ENCODE assay signal across 1 cellular context in genomic region chr17:45149669-45150603, GRCh38.
TF ChIP-seq lines count a peak whose summit lies in the region.

No MANE protein-coding gene starts in this region.

TF ChIP-seq in HepG2, 621 proteins besides CTCF, POLR2A, EP300 and RAD21 (continued from another document and continues in another):
- no peak for TF ChIP-seq SMC3 (IDR thresholded peaks at IDR 0.05; ENCODE audit: low read length)
- no peak for TF ChIP-seq DPF2 (CRISPR knock-in tag; IDR thresholded peaks at IDR 0.05; ENCODE audit: borderline replicate concordance, low read depth)
- no peak for TF ChIP-seq RAD51 (IDR thresholded peaks at IDR 0.05; ENCODE audit: borderline replicate concordance)
- TF ChIP-seq SKIL (CRISPR knock-in tag; IDR thresholded peaks at IDR 0.05; ENCODE audit: borderline replicate concordance): no peak
- TF ChIP-seq ZNF3 (CRISPR knock-in tag; IDR thresholded peaks at IDR 0.05): no peak
- peak; percentile 75; the same call in 1 of the 2 replicates for TF ChIP-seq ZNF274 (CRISPR knock-in tag; IDR thresholded peaks at IDR 0.05)
- TF ChIP-seq RFXAP (CRISPR knock-in tag; IDR thresholded peaks at IDR 0.05; ENCODE audit: borderline replicate concordance): no peak
- peak; percentile 50; the same call in 1 of the 2 replicates for TF ChIP-seq NKX3-1 (CRISPR knock-in tag; IDR thresholded peaks at IDR 0.05)
- TF ChIP-seq ZFP1 (CRISPR knock-in tag; IDR thresholded peaks at IDR 0.05): no peak
- TF ChIP-seq ARNTL (CRISPR knock-in tag; IDR thresholded peaks at IDR 0.05): no peak
- no peak for TF ChIP-seq KIAA2018 (CRISPR knock-in tag; IDR thresholded peaks at IDR 0.05; ENCODE audit: borderline replicate concordance)
- no peak for TF ChIP-seq POLR2AphosphoS5 (IDR thresholded peaks at IDR 0.05; ENCODE audit: low read depth, low read length)
- no peak; the same call in 1 of the 2 replicates for TF ChIP-seq ZNF788 (CRISPR knock-in tag; IDR thresholded peaks at IDR 0.05; ENCODE audit: borderline replicate concordance)
- TF ChIP-seq CBX5 (CRISPR knock-in tag; IDR thresholded peaks at IDR 0.05; ENCODE audit: borderline replicate concordance): no peak
- TF ChIP-seq ZNF546 (CRISPR knock-in tag; conservative IDR thresholded peaks at IDR 0.05): no peak
- TF ChIP-seq MAX (IDR thresholded peaks at IDR 0.05): peak; percentile 46; the same call in 1 of the 2 replicates
- TF ChIP-seq PHF21A (CRISPR knock-in tag; IDR thresholded peaks at IDR 0.05): no peak
- no peak for TF ChIP-seq ZNF335 (CRISPR knock-in tag; IDR thresholded peaks at IDR 0.05)
- TF ChIP-seq SMARCC2 (IDR thresholded peaks at IDR 0.05): no peak
- no peak for TF ChIP-seq PAWR (CRISPR knock-in tag; IDR thresholded peaks at IDR 0.05; ENCODE audit: borderline replicate concordance)
- TF ChIP-seq TIGD3 (CRISPR knock-in tag; IDR thresholded peaks at IDR 0.05; ENCODE audit: borderline replicate concordance): no peak
- no peak for TF ChIP-seq ZKSCAN1 (IDR thresholded peaks at IDR 0.05; ENCODE audit: low read length)
- no peak for TF ChIP-seq SOX13 (IDR thresholded peaks at IDR 0.05)
- no peak for TF ChIP-seq SOX13 (CRISPR knock-in tag; conservative IDR thresholded peaks at IDR 0.05 in 1 of 2, IDR thresholded peaks at IDR 0.05 in 1 of 2)
- TF ChIP-seq ARID4A (CRISPR knock-in tag; IDR thresholded peaks at IDR 0.05; ENCODE audit: borderline replicate concordance): peak; percentile 40; the same call in 1 of the 2 replicates
- TF ChIP-seq ZNF672 (CRISPR knock-in tag; IDR thresholded peaks at IDR 0.05): 0 out of 2 replicates have a peak, but pooled peaks have one; percentile 34
- TF ChIP-seq RFXANK (CRISPR knock-in tag; IDR thresholded peaks at IDR 0.05): no peak
- TF ChIP-seq DR1 (CRISPR knock-in tag; IDR thresholded peaks at IDR 0.05): no peak
- peak; percentile 40; the same call in 1 of the 2 replicates for TF ChIP-seq HOXA5 (CRISPR knock-in tag; IDR thresholded peaks at IDR 0.05)
- no peak for TF ChIP-seq ZNF639 (CRISPR knock-in tag; conservative IDR thresholded peaks at IDR 0.05)
- TF ChIP-seq ZNF773 (CRISPR knock-in tag; IDR thresholded peaks at IDR 0.05; ENCODE audit: borderline replicate concordance): no peak
- no peak for TF ChIP-seq AGO1 (IDR thresholded peaks at IDR 0.05; ENCODE audit: low read depth, low read length, poor library complexity, severe bottlenecking)
- TF ChIP-seq EZH2 (conservative IDR thresholded peaks at IDR 0.05; ENCODE audit: low read depth, low read length): no peak
- no peak for TF ChIP-seq ONECUT2 (CRISPR knock-in tag; IDR thresholded peaks at IDR 0.05)
- no peak for TF ChIP-seq MED1 (CRISPR knock-in tag; IDR thresholded peaks at IDR 0.05)
- TF ChIP-seq TCF7L2 (IDR thresholded peaks at IDR 0.05; ENCODE audit: low read depth, low read length): no peak
- TF ChIP-seq ZNF839 (CRISPR knock-in tag; IDR thresholded peaks at IDR 0.05; ENCODE audit: borderline replicate concordance): no peak
- no peak for TF ChIP-seq ZNF382 (CRISPR knock-in tag; IDR thresholded peaks at IDR 0.05; ENCODE audit: borderline replicate concordance)
- no peak for TF ChIP-seq TBX3 (IDR thresholded peaks at IDR 0.05; ENCODE audit: borderline replicate concordance)
- TF ChIP-seq JARID2 (CRISPR knock-in tag; IDR thresholded peaks at IDR 0.05; ENCODE audit: insufficient replicate concordance): no peak
- peak; percentile 67; the same call in 1 of the 2 replicates for TF ChIP-seq ZNF777 (CRISPR knock-in tag; IDR thresholded peaks at IDR 0.05)
- TF ChIP-seq SIN3B (IDR thresholded peaks at IDR 0.05; ENCODE audit: low read length): no peak
- no peak for TF ChIP-seq ZNF225 (CRISPR knock-in tag; IDR thresholded peaks at IDR 0.05)
- TF ChIP-seq ZNF431 (CRISPR knock-in tag; IDR thresholded peaks at IDR 0.05; ENCODE audit: borderline replicate concordance, low read depth): peak; percentile 25; the same call in 1 of the 2 replicates
- peak; percentile 52; the same call in 1 of the 2 replicates for TF ChIP-seq BCL3 (CRISPR knock-in tag; IDR thresholded peaks at IDR 0.05)
- no peak for TF ChIP-seq MAFK (conservative IDR thresholded peaks at IDR 0.05 in 1 of 2, IDR thresholded peaks at IDR 0.05 in 1 of 2; ENCODE audit: low read length in 2 of 2)
- TF ChIP-seq ZNF121 (CRISPR knock-in tag; IDR thresholded peaks at IDR 0.05): no peak
- TF ChIP-seq TFDP2 (CRISPR knock-in tag; IDR thresholded peaks at IDR 0.05): no peak
- TF ChIP-seq HMGA1 (CRISPR knock-in tag; conservative IDR thresholded peaks at IDR 0.05): no peak
